In the genomic region with DNA sequence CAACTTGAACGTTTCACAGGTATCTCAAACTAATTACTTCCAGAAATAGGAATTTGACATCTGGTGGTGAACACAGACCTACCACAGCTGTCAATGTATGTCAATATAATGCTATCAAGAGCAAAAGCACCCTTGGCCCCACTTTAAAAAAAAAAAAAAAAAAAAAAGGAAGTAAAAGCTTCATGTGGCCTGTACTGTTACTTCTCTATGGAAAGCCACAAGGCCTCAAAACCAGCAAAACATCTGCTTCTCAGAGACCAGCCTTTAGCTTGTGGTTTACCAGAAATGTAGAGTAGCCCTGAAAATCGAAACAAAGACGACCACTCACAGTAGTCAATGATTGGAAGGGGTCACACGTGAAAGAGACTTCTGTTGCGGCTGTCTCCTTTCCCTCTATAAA, we compare ENCODE assay signal across 7 cellular contexts.
DNase-seq lines count a peak whose midpoint lies in the region; ATAC-seq and TF ChIP-seq lines count a peak whose summit lies in the region.

No MANE protein-coding gene starts in this region.

- H3K27me3 Mint-ChIP-seq in chondrocyte (ENCODE audit: low read depth), result no peaks in the 10 kb centered on the region

- intact Hi-C loops in head of caudate nucleus (cut with DNase I), result no loop called here

- H3K9me3 Mint-ChIP-seq in chondrocyte (ENCODE audit: low read depth), result no peaks in the 10 kb centered on the region

- TF ChIP-seq CTCF in chondrocyte (IDR thresholded peaks at IDR 0.05), result no peak

- peaks cover 9% of the 10 kb centered on the region for H3K4me1 Mint-ChIP-seq in chondrocyte (ENCODE audit: low read depth)

- ATAC-seq in GM19025 (IDR thresholded peaks at IDR 0.05; ENCODE audit: low read depth, unreplicated experiment) (peak; percentile 58), HG02938 (IDR thresholded peaks at IDR 0.05; ENCODE audit: unreplicated experiment) (peak; percentile 61)

- H3K36me3 Mint-ChIP-seq in chondrocyte (ENCODE audit: low read depth), result no peaks in the 10 kb centered on the region

- no peak overlapping the region for H3K27ac Mint-ChIP-seq in chondrocyte (ENCODE audit: unreplicated experiment)

- DNase-seq in SIG-M5 (lab: John Stamatoyannopoulos, UW) (peak; percentile 80), medulla oblongata (ENCODE audit: extremely low spot score) (peak; percentile 68), NCI-H1694 (lab: John Stamatoyannopoulos, UW) (no peak), head of caudate nucleus (no peak), chondrocyte (ENCODE audit: low spot score) (no peak)

- H3K4me3 Mint-ChIP-seq in chondrocyte (ENCODE audit: unreplicated experiment), result no peak overlapping the region

Comparison
In these comparisons a context has a peak if more than half of its experiments do, and no peak if none do; other contexts are left out.
1. DNase-seq: peak in SIG-M5 (single experiment) and medulla oblongata (single experiment); none in NCI-H1694 (single experiment), head of caudate nucleus (0 of 42) and chondrocyte (single experiment).